ENCODE assay signal across 9 cellular contexts in genomic region chrX:1249101-1249887, GRCh38. TPM values are rescaled to one million over a fixed set of nuclear protein-coding genes. Genes with fewer than 3 reads are reported as not detected.
A peak's percentile ranks its signal among the peaks of the same experiment; 100 is the strongest.
DNase-seq lines count a peak whose midpoint lies in the region; ATAC-seq and TF ChIP-seq lines count a peak whose summit lies in the region.
"Had no signal": no experiment of that assay in that cellular context is flagged by ENCODE, and none has a peak within 500 bp of the region (broad histone marks: within the 10 kb centered on the region; RNA-seq: fewer than 3 reads in every experiment).

No MANE protein-coding gene starts in this region.

- H3K4me1 ChIP-seq in ES-I3 (ENCODE audit: insufficient read depth, low read length) (peaks cover 6% of the 10 kb centered on the region; the same call in 1 of the 2 replicates), Peyer's patch (peaks cover 0 to 8% (median 0%) of the 10 kb centered on the region in 4 donors), thyroid gland (peaks cover 6 to 17% of the 10 kb centered on the region in 2 donors)
- H3K4me1 ChIP-seq: foreskin keratinocyte had no signal

- H3K9ac ChIP-seq in ES-I3 (ENCODE audit: low read depth, low read length): peak overlapping the region; percentile 62

- H3K4me3 ChIP-seq in Peyer's patch (peak overlapping the region in 3 of 4 donors; percentile 9 to 16 (median 15)), thyroid gland (replicated peaks in 1 of 3) (no peak overlapping the region)

- H3K9me3 ChIP-seq in ES-I3 (ENCODE audit: control insufficient read depth, insufficient read depth, low read length): no peaks in the 10 kb centered on the region
- no peaks in the 10 kb centered on the region for H3K9me3 ChIP-seq in Peyer's patch
- H3K9me3 ChIP-seq in thyroid gland: no peaks in the 10 kb centered on the region

- H3K36me3 Mint-ChIP-seq in chondrocyte (ENCODE audit: low read depth): peaks cover 3% of the 10 kb centered on the region
- peaks cover 4% of the 10 kb centered on the region for H3K36me3 Mint-ChIP-seq in memory B cell

- ATAC-seq in memory B cell (ENCODE audit: low read depth) (peak; percentile 78), GM21717 (IDR thresholded peaks at IDR 0.05; ENCODE audit: unreplicated experiment) (no peak), GM19328 (IDR thresholded peaks at IDR 0.05; ENCODE audit: unreplicated experiment) (no peak)
- ATAC-seq: foreskin keratinocyte had no signal

- TF ChIP-seq POLR2A in Peyer's patch (IDR thresholded peaks at IDR 0.05): no peak
- no peak for TF ChIP-seq POLR2A in thyroid gland (IDR thresholded peaks at IDR 0.05)

- DNase-seq in Peyer's patch: peak in 2 of 3 donors; percentile 42 to 69
- DNase-seq in chondrocyte (ENCODE audit: low spot score): no peak
- DNase-seq in memory B cell (ENCODE audit: low spot score in 2 of 2): no peak
- DNase-seq in thyroid gland: peak; percentile 47 to 61
- DNase-seq in NCI-H510A treated with DMSO at 0.1 percent for 48 hours (lab: John Stamatoyannopoulos, UW): no peak

- H3K27ac Mint-ChIP-seq in chondrocyte (ENCODE audit: unreplicated experiment) (peak overlapping the region; percentile 77), memory B cell (no peak overlapping the region)

- H3K9me3 Mint-ChIP-seq in chondrocyte (ENCODE audit: low read depth) (peaks cover 14% of the 10 kb centered on the region), memory B cell (peaks cover 12% of the 10 kb centered on the region)

- no peaks in the 10 kb centered on the region for H3K36me3 ChIP-seq in ES-I3 (ENCODE audit: insufficient read depth, low read length)
- H3K36me3 ChIP-seq in Peyer's patch: no peaks in the 10 kb centered on the region
- H3K36me3 ChIP-seq in thyroid gland: no peaks in the 10 kb centered on the region

- H3K4me1 Mint-ChIP-seq in chondrocyte (ENCODE audit: low read depth) (peaks cover 14% of the 10 kb centered on the region), memory B cell (peaks cover 6% of the 10 kb centered on the region)

- H3K27me3 ChIP-seq in Peyer's patch (no peaks in the 10 kb centered on the region), thyroid gland (no peaks in the 10 kb centered on the region)
- H3K27me3 ChIP-seq: foreskin keratinocyte had no signal

- intact Hi-C loops in thyroid gland (cut with DNase I): no loop called here

- peak overlapping the region in 3 of 4 donors; percentile 33 to 64 (median 56) for H3K27ac ChIP-seq in Peyer's patch
- H3K27ac ChIP-seq in thyroid gland: peak overlapping the region in 2 of 3 donors; percentile 22 to 42
- H3K27ac ChIP-seq: foreskin keratinocyte had no signal

- WGBS in thyroid gland, 2 donors: 5 to 7% methylated on average over 20 of the region's 22 CpGs

- TF ChIP-seq CTCF in Peyer's patch (IDR thresholded peaks at IDR 0.05): no peak
- TF ChIP-seq CTCF in chondrocyte (IDR thresholded peaks at IDR 0.05): no peak
- TF ChIP-seq CTCF in thyroid gland (IDR thresholded peaks at IDR 0.05): no peak

- H3K4me3 Mint-ChIP-seq in chondrocyte (ENCODE audit: unreplicated experiment) (peak overlapping the region; percentile 56), memory B cell (peak overlapping the region; percentile 27)

- H3K27me3 Mint-ChIP-seq in chondrocyte (ENCODE audit: low read depth): no peaks in the 10 kb centered on the region
- H3K27me3 Mint-ChIP-seq in memory B cell: peaks cover 7% of the 10 kb centered on the region

RNA-seq across cellular contexts. Expression of gene CSF2RA, which starts 19.3 kb away (rescaled TPM):
- 10 to 100 TPM in 1 of 4 donors, 1 to 10 TPM in 3; 2.5 to 16.5 (median 3.1) TPM for total RNA-seq in Peyer's patch
- total RNA-seq in chondrocyte: 0.75 to 0.80 TPM in 2 of 3 replicates, not detected in the other
- 1 to 10 TPM; 1.9 to 5.6 (median 3.4) TPM for total RNA-seq in thyroid gland
- total RNA-seq: foreskin keratinocyte had no signal

RNA-seq across cellular contexts. Expression of gene CRLF2, which starts 36.8 kb away (rescaled TPM):
- not detected for total RNA-seq in Peyer's patch
- total RNA-seq in chondrocyte: not detected in 3 replicates
- total RNA-seq in thyroid gland: not detected
- total RNA-seq: foreskin keratinocyte had no signal

Comparison
In these comparisons a context has a peak if more than half of its experiments do, and no peak if none do; other contexts are left out.
1. DNase-seq: peak in Peyer's patch (2 of 3) and thyroid gland (2 of 2); none in chondrocyte (single experiment), memory B cell (0 of 2) and NCI-H510A treated with DMSO at 0.1 percent for 48 hours (single experiment).
2. H3K4me3 ChIP-seq: peak in Peyer's patch (3 of 4); none in thyroid gland (0 of 3).